Comparison of ENCODE assay signal across 13 cellular contexts in genomic region chr15:38547255-38547997, GRCh38. TPM values are rescaled to one million over a fixed set of nuclear protein-coding genes. Genes with fewer than 3 reads are reported as not detected.
DNase-seq lines count a peak whose midpoint lies in the region; ATAC-seq, FAIRE-seq and TF ChIP-seq lines count a peak whose summit lies in the region.
"Had no signal": no experiment of that assay in that cellular context is flagged by ENCODE, and none has a peak within 500 bp of the region (broad histone marks: within the 10 kb centered on the region; RNA-seq: fewer than 3 reads in every experiment).

No MANE protein-coding gene starts in this region.

- H2BK15ac ChIP-seq in H1 (ENCODE audit: low read length): no peak overlapping the region

- no peaks in the 10 kb centered on the region for H3K9me3 ChIP-seq in H1 (ENCODE audit: insufficient read depth in 2 of 2, low read depth in 1 of 2, low read length in 1 of 2)
- H3K9me3 ChIP-seq: lower lobe of right lung had no signal

- no peak for TF ChIP-seq CTCF in H1 (IDR thresholded peaks at IDR 0.05; ENCODE audit: control extremely low read depth in 1 of 3, insufficient read depth in 1 of 3, low read depth in 1 of 3, low read length in 3 of 3)

- no peak overlapping the region for H3K4me3 Mint-ChIP-seq in activated naive CD4-positive, alpha-beta T cell treated with anti-CD3 and anti-CD28 coated beads for 36 hours
- H3K4me3 Mint-ChIP-seq in stimulated activated effector memory CD8-positive, alpha-beta T cell treated with anti-CD3 and anti-CD28 coated beads, Interleukin-12 subunit alpha, Interleukin-12 subunit beta, amount 100 ng/mL, for 72 hours: peak overlapping the region; percentile 9
- H3K4me3 Mint-ChIP-seq: B cell had no signal

- no peak overlapping the region for H2BK20ac ChIP-seq in H1 (ENCODE audit: low read length)

- no peaks in the 10 kb centered on the region for H4K20me1 ChIP-seq in H1 (replicated peaks in 1 of 2; ENCODE audit: control insufficient read depth in 1 of 2, insufficient read depth in 2 of 2, low read length in 2 of 2)

- peak overlapping the region; percentile 75 for H3K27ac Mint-ChIP-seq in activated naive CD4-positive, alpha-beta T cell treated with anti-CD3 and anti-CD28 coated beads for 36 hours
- peak overlapping the region; percentile 83 for H3K27ac Mint-ChIP-seq in stimulated activated effector memory CD8-positive, alpha-beta T cell treated with anti-CD3 and anti-CD28 coated beads, Interleukin-12 subunit alpha, Interleukin-12 subunit beta, amount 100 ng/mL, for 72 hours
- H3K27ac Mint-ChIP-seq: B cell had no signal

- ATAC-seq in stimulated activated effector memory CD8-positive, alpha-beta T cell treated with anti-CD3 and anti-CD28 coated beads, Interleukin-12 subunit alpha, Interleukin-12 subunit beta, amount 100 ng/mL, for 72 hours: no peak
- ATAC-seq in HG03280 (IDR thresholded peaks at IDR 0.05; ENCODE audit: unreplicated experiment) (no peak), GM18873 (IDR thresholded peaks at IDR 0.05; ENCODE audit: low FRiP score, unreplicated experiment) (no peak)
- ATAC-seq: lower lobe of right lung had no signal

- no peak overlapping the region for H3K4me2 ChIP-seq in H1 (ENCODE audit: insufficient read depth in 1 of 2, low read depth in 2 of 2, low read length in 2 of 2)

- POLR2A ChIA-PET in H1 (lab: Charles Lee; ENCODE audit: partially characterized antibody): no interaction called here

- H3K18ac ChIP-seq in H1 (ENCODE audit: extremely low read depth, low read length): no peak overlapping the region

- no peak overlapping the region for H2BK12ac ChIP-seq in H1 (ENCODE audit: low read depth, low read length)

- H3K36me3 Mint-ChIP-seq in activated naive CD4-positive, alpha-beta T cell treated with anti-CD3 and anti-CD28 coated beads for 36 hours (ENCODE audit: low read depth): peaks cover 39% of the 10 kb centered on the region
- H3K36me3 Mint-ChIP-seq in stimulated activated effector memory CD8-positive, alpha-beta T cell treated with anti-CD3 and anti-CD28 coated beads, Interleukin-12 subunit alpha, Interleukin-12 subunit beta, amount 100 ng/mL, for 72 hours: peaks cover 99% of the 10 kb centered on the region

- no peaks in the 10 kb centered on the region for H3K36me3 ChIP-seq in H1 (ENCODE audit: control insufficient read depth in 2 of 4, insufficient read depth in 4 of 4, low read length in 3 of 4)
- H3K36me3 ChIP-seq in H7 (replicated peaks; ENCODE audit: control insufficient read depth, insufficient read depth, low read length): no peaks in the 10 kb centered on the region
- H3K36me3 ChIP-seq: lower lobe of right lung had no signal

- 91% methylated on average over 10 of the region's 10 CpGs; no CpG with 5 or more reads in 1 of the 2 experiments for WGBS in H1 (ENCODE audit: extremely low coverage in 1 of 2, insufficient coverage in 1 of 2, insufficient read length in 1 of 2, insufficient replicate concordance in 2 of 2, low coverage in 1 of 2, low lambda C conversion rate in 2 of 2, missing lambda C conversion rate in 1 of 2), 2 experiments

- no peak for TF ChIP-seq RAD21 in H1 (IDR thresholded peaks at IDR 0.05 in 1 of 2, conservative IDR thresholded peaks at IDR 0.05 in 1 of 2; ENCODE audit: low read depth in 2 of 2, low read length in 2 of 2)

- H3K9ac ChIP-seq in H1 (replicated peaks in 1 of 4; ENCODE audit: extremely low read depth in 1 of 4, low read depth in 3 of 4, low read length in 3 of 4): no peak overlapping the region

- no peak overlapping the region for H3K4ac ChIP-seq in H1 (replicated peaks; ENCODE audit: insufficient read length, low read depth, low read length)

- TF ChIP-seq EP300 in H1 (IDR thresholded peaks at IDR 0.05; ENCODE audit: borderline replicate concordance in 1 of 2, low read depth in 2 of 2, low read length in 2 of 2): no peak

- H3K9me3 Mint-ChIP-seq in activated naive CD4-positive, alpha-beta T cell treated with anti-CD3 and anti-CD28 coated beads for 36 hours: no peaks in the 10 kb centered on the region
- no peaks in the 10 kb centered on the region for H3K9me3 Mint-ChIP-seq in stimulated activated effector memory CD8-positive, alpha-beta T cell treated with anti-CD3 and anti-CD28 coated beads, Interleukin-12 subunit alpha, Interleukin-12 subunit beta, amount 100 ng/mL, for 72 hours

- FAIRE-seq in H1 (lab: Jason Lieb, UNC): no peak

- TF ChIP-seq POLR2A in H1 (IDR thresholded peaks at IDR 0.05; ENCODE audit: control extremely low read depth in 1 of 2, low read depth in 2 of 2, low read length in 2 of 2): no peak

- CTCF ChIA-PET in activated naive CD4-positive, alpha-beta T cell treated with anti-CD3 and anti-CD28 coated beads for 36 hours (lab: Charles Lee): interaction anchor here (1.1 kb wide), 1 partner anchor 137 kb away, joined by 5 read pairs; no protein-coding TSS in a partner anchor
- CTCF ChIA-PET in H1 (lab: Charles Lee; ENCODE audit: partially characterized antibody): interaction anchor here (0.6 to 1.1 kb wide), 2 partner anchors 259 to 624 kb away, joined by 3 to 4 read pairs; no protein-coding TSS in a partner anchor

- H2AK5ac ChIP-seq in H1 (ENCODE audit: low read depth, low read length): no peak overlapping the region

- H3K23ac ChIP-seq in H1 (ENCODE audit: insufficient read length): no peak overlapping the region

- H3K4me1 Mint-ChIP-seq in activated naive CD4-positive, alpha-beta T cell treated with anti-CD3 and anti-CD28 coated beads for 36 hours (ENCODE audit: low read depth): peaks cover 86% of the 10 kb centered on the region
- H3K4me1 Mint-ChIP-seq in stimulated activated effector memory CD8-positive, alpha-beta T cell treated with anti-CD3 and anti-CD28 coated beads, Interleukin-12 subunit alpha, Interleukin-12 subunit beta, amount 100 ng/mL, for 72 hours: peaks cover 74% of the 10 kb centered on the region

- no peak overlapping the region for H4K5ac ChIP-seq in H1 (ENCODE audit: insufficient read length, low read depth, low read length)

- no peak overlapping the region for H2BK5ac ChIP-seq in H1 (ENCODE audit: low read depth, low read length)

- no peaks in the 10 kb centered on the region for H3K79me1 ChIP-seq in H1 (ENCODE audit: low read depth, low read length)

- H3K4me1 ChIP-seq in H1 (replicated peaks in 1 of 4; ENCODE audit: control insufficient read depth in 3 of 4, insufficient read depth in 4 of 4, low read length in 3 of 4): peaks cover 0 to 6% (median 3%) of the 10 kb centered on the region in 4 experiments; a peak in 4 of 7 replicates
- H3K4me1 ChIP-seq: lower lobe of right lung had no signal

- intact Hi-C loops in activated naive CD4-positive, alpha-beta T cell treated with anti-CD3 and anti-CD28 coated beads for 36 hours (cut with micrococcal nuclease): loop anchor here (1.0 kb wide), 1 partner anchor 9 kb away; no protein-coding TSS in a partner anchor

- H3K27me3 Mint-ChIP-seq in activated naive CD4-positive, alpha-beta T cell treated with anti-CD3 and anti-CD28 coated beads for 36 hours (ENCODE audit: low read depth): no peaks in the 10 kb centered on the region
- H3K27me3 Mint-ChIP-seq: B cell had no signal

- H3K4me3 ChIP-seq in H1 (ENCODE audit: extremely low read depth in 1 of 4, insufficient read depth in 2 of 4, low read depth in 3 of 4, low read length in 4 of 4): no peak overlapping the region
- H3K4me3 ChIP-seq in H7 (ENCODE audit: insufficient read depth, low read depth, low read length): no peak overlapping the region
- H3K4me3 ChIP-seq: lower lobe of right lung had no signal

- no peak overlapping the region for H3K56ac ChIP-seq in H1 (replicated peaks; ENCODE audit: insufficient read length, low read depth, low read length)

- no peak overlapping the region for H2BK120ac ChIP-seq in H1 (replicated peaks; ENCODE audit: low read depth, low read length)

- H3K14ac ChIP-seq in H1 (ENCODE audit: insufficient read length): no peak overlapping the region

- no peak overlapping the region for H2AFZ ChIP-seq in H1 (ENCODE audit: low read length)

- H3K27ac ChIP-seq in H1 (ENCODE audit: low read depth, low read length): no peak overlapping the region
- H3K27ac ChIP-seq: lower lobe of right lung had no signal

- no peaks in the 10 kb centered on the region for H3K23me2 ChIP-seq in H1 (ENCODE audit: low read depth, low read length)

- H4K91ac ChIP-seq in H1 (replicated peaks; ENCODE audit: insufficient read length, low read length): no peak overlapping the region

- DNase-seq in activated naive CD4-positive, alpha-beta T cell treated with anti-CD3 and anti-CD28 coated beads for 36 hours: peak; percentile 68
- DNase-seq in activated naive CD4-positive, alpha-beta T cell treated with Interleukin-2 at 50 U/mL for 16 hours: no peak
- peak; percentile 27 for DNase-seq in activated CD4-positive, alpha-beta T cell treated with anti-CD3 and anti-CD28 coated beads, Interleukin-2, amount 50 U/mL, for 1 hour
- no peak for DNase-seq in H1 (ENCODE audit: low read depth in 1 of 2, low spot score in 2 of 2)
- no peak for DNase-seq in stimulated activated effector memory CD8-positive, alpha-beta T cell treated with anti-CD3 and anti-CD28 coated beads, Interleukin-12 subunit alpha, Interleukin-12 subunit beta, amount 100 ng/mL, for 72 hours (ENCODE audit: low spot score in 2 of 2)
- no peak for DNase-seq in H7
- DNase-seq: activated effector memory CD4-positive, alpha-beta T cell treated with anti-CD3 and anti-CD28 coated beads, Interleukin-2, amount 50 U/mL, for 16 hours; glutamatergic neuron; KBM-7; lower lobe of right lung had no signal

- H3K79me2 ChIP-seq in H1 (ENCODE audit: control insufficient read depth in 1 of 2, insufficient read depth in 2 of 2, low read length in 2 of 2): no peaks in the 10 kb centered on the region

- peak overlapping the region; percentile 31; the same call in 1 of the 2 replicates for H4K8ac ChIP-seq in H1 (ENCODE audit: extremely low read depth, insufficient read depth, low read length)

- H3K27me3 ChIP-seq in H1 (replicated peaks in 1 of 4; ENCODE audit: control insufficient read depth in 3 of 4, extremely low read depth in 1 of 4, insufficient read depth in 3 of 4, low read length in 3 of 4) (no peaks in the 10 kb centered on the region), H7 (ENCODE audit: control insufficient read depth, insufficient read depth, low read length) (no peaks in the 10 kb centered on the region)

TF ChIP-seq in H1, 55 proteins besides CTCF, POLR2A, EP300 and RAD21 (continues in another document):
- no peak for TF ChIP-seq SUZ12 (IDR thresholded peaks at IDR 0.05; ENCODE audit: low read length)

RNA-seq across cellular contexts. Expression of gene RASGRP1, which starts 17.2 kb away (rescaled TPM):
- 10 to 100 TPM; 44.2 to 44.9 TPM for total RNA-seq in activated naive CD4-positive, alpha-beta T cell treated with anti-CD3 and anti-CD28 coated beads for 36 hours
- total RNA-seq in H1 (2021; fragmentation: NEBNext Ultra II Directional; extraction: Animal tissue kit (Norgen Biotek cat#: 25700)): 2.1 and 4.1 TPM in 2 replicates
- polyA plus RNA-seq in H1 (2011; rRNA removed): 1.0 and 1.1 TPM in 2 replicates
- 1.0 TPM for polyA plus RNA-seq in H1 (2011; cell fraction: cytosol; rRNA removed)
- polyA plus RNA-seq in H1 (2011; cell fraction: nucleus; rRNA removed): 1.3 TPM
- 1.2 to 1.8 TPM (median 1.7 TPM) in 4 replicates for polyA plus RNA-seq in H1 (2012, experiment 1 of 2)
- polyA plus RNA-seq in H1 (2012, experiment 2 of 2): 0.10 TPM
- 0.99 TPM for polyA plus RNA-seq in H1 (2013, experiment 1 of 2)
- 1.1 TPM for polyA plus RNA-seq in H1 (2013, experiment 2 of 2)
- polyA minus RNA-seq in H1 (2011; rRNA and poly(A)+ RNA removed): 6.1 and 8.0 TPM in 2 replicates
- 4.0 TPM for polyA minus RNA-seq in H1 (2011; cell fraction: cytosol; rRNA and poly(A)+ RNA removed)
- 5.6 TPM for polyA minus RNA-seq in H1 (2011; cell fraction: nucleus; rRNA and poly(A)+ RNA removed)
- total RNA-seq in H7 (2014; rRNA removed; shearing (Covaris generic)): 2.8 and 2.9 TPM in 2 replicates

Comparison
In these comparisons a context has a peak if more than half of its experiments do, and no peak if none do; other contexts are left out.
1. DNase-seq: peak in activated naive CD4-positive, alpha-beta T cell treated with anti-CD3 and anti-CD28 coated beads for 36 hours (single experiment) and activated CD4-positive, alpha-beta T cell treated with anti-CD3 and anti-CD28 coated beads, Interleukin-2, amount 50 U/mL, for 1 hour (single experiment); none in activated naive CD4-positive, alpha-beta T cell treated with Interleukin-2 at 50 U/mL for 16 hours (single experiment), H1 (0 of 2), stimulated activated effector memory CD8-positive, alpha-beta T cell treated with anti-CD3 and anti-CD28 coated beads, Interleukin-12 subunit alpha, Interleukin-12 subunit beta, amount 100 ng/mL, for 72 hours (0 of 2) and H7 (single experiment).